Comparison of ENCODE assay signal across 1 cellular context in genomic region chr13:94303644-94304174, GRCh38.
TF ChIP-seq lines count a peak whose summit lies in the region.

No MANE protein-coding gene starts in this region.

TF ChIP-seq in HepG2, 621 proteins besides CTCF, POLR2A, EP300 and RAD21 (continued from another document and continues in another):
- TF ChIP-seq RERE (CRISPR knock-in tag; IDR thresholded peaks at IDR 0.05; ENCODE audit: low read depth), result no peak
- TF ChIP-seq CEBPG (CRISPR knock-in tag; IDR thresholded peaks at IDR 0.05), result peak; percentile 65
- no peak for TF ChIP-seq ZNF460 (CRISPR knock-in tag; IDR thresholded peaks at IDR 0.05; ENCODE audit: borderline replicate concordance)
- no peak for TF ChIP-seq IKZF1 (IDR thresholded peaks at IDR 0.05)
- 0 out of 2 replicates have a peak, but pooled peaks have one; percentile 22 for TF ChIP-seq ZKSCAN8 (CRISPR knock-in tag; IDR thresholded peaks at IDR 0.05; ENCODE audit: borderline replicate concordance)
- TF ChIP-seq AKNA (CRISPR knock-in tag; IDR thresholded peaks at IDR 0.05; ENCODE audit: borderline replicate concordance), result no peak
- no peak for TF ChIP-seq ZNF788 (CRISPR knock-in tag; IDR thresholded peaks at IDR 0.05; ENCODE audit: borderline replicate concordance)
- TF ChIP-seq ZNF652 (CRISPR knock-in tag; IDR thresholded peaks at IDR 0.05; ENCODE audit: borderline replicate concordance, low read depth), result peak; percentile 90
- no peak for TF ChIP-seq ZBTB3 (CRISPR knock-in tag; IDR thresholded peaks at IDR 0.05; ENCODE audit: borderline replicate concordance, low read depth)
- peak; percentile 41; the same call in 1 of the 2 replicates for TF ChIP-seq ARID5B (CRISPR knock-in tag; IDR thresholded peaks at IDR 0.05)
- TF ChIP-seq PAXIP1 (CRISPR knock-in tag; conservative IDR thresholded peaks at IDR 0.05), result 0 out of 2 replicates have a peak, but pooled peaks have one; percentile 41
- no peak for TF ChIP-seq NFE2L1 (CRISPR knock-in tag; IDR thresholded peaks at IDR 0.05; ENCODE audit: borderline replicate concordance)
- no peak for TF ChIP-seq NFE2 (CRISPR knock-in tag; IDR thresholded peaks at IDR 0.05)
- TF ChIP-seq SKI (IDR thresholded peaks at IDR 0.05; ENCODE audit: partially characterized antibody), result no peak
- TF ChIP-seq KDM4B (CRISPR knock-in tag; IDR thresholded peaks at IDR 0.05), result no peak
- TF ChIP-seq ZNF264 (CRISPR knock-in tag; IDR thresholded peaks at IDR 0.05), result peak; percentile 27; the same call in 1 of the 2 replicates
- TF ChIP-seq ZNF713 (CRISPR knock-in tag; IDR thresholded peaks at IDR 0.05), result no peak
- no peak for TF ChIP-seq ZBTB37 (CRISPR knock-in tag; IDR thresholded peaks at IDR 0.05)
- TF ChIP-seq SATB2 (CRISPR knock-in tag; IDR thresholded peaks at IDR 0.05), result no peak
- TF ChIP-seq GMEB1 (CRISPR knock-in tag; IDR thresholded peaks at IDR 0.05; ENCODE audit: borderline replicate concordance), result no peak
- TF ChIP-seq ZBTB10 (CRISPR knock-in tag; IDR thresholded peaks at IDR 0.05; ENCODE audit: borderline replicate concordance), result no peak
- no peak for TF ChIP-seq NR2F1 (CRISPR knock-in tag; IDR thresholded peaks at IDR 0.05)
- TF ChIP-seq ZNF232 (CRISPR knock-in tag; IDR thresholded peaks at IDR 0.05; ENCODE audit: borderline replicate concordance), result no peak
- no peak for TF ChIP-seq HOXA7 (CRISPR knock-in tag; IDR thresholded peaks at IDR 0.05)
- TF ChIP-seq PITX1 (CRISPR knock-in tag; IDR thresholded peaks at IDR 0.05), result no peak
- TF ChIP-seq TBP (CRISPR knock-in tag; IDR thresholded peaks at IDR 0.05), result no peak
- TF ChIP-seq ZBTB42 (CRISPR knock-in tag; IDR thresholded peaks at IDR 0.05), result no peak
- TF ChIP-seq AHR (CRISPR knock-in tag; IDR thresholded peaks at IDR 0.05), result no peak
- no peak for TF ChIP-seq ZBTB7A (CRISPR knock-in tag; IDR thresholded peaks at IDR 0.05)
